In genomic region chr19:29045708-29046107, GRCh38 we compare ENCODE assay signal across 25 cellular contexts.
DNase-seq lines count a peak whose midpoint lies in the region; ATAC-seq, FAIRE-seq and TF ChIP-seq lines count a peak whose summit lies in the region.
"Had no signal": no experiment of that assay in that cellular context is flagged by ENCODE, and none has a peak within 500 bp of the region (broad histone marks: within the 10 kb centered on the region; RNA-seq: fewer than 3 reads in every experiment).

No MANE protein-coding gene starts in this region.

- H3K4me1 Mint-ChIP-seq in neural crest cell = peaks cover 30% of the 10 kb centered on the region

- H3K36me3 Mint-ChIP-seq in neural crest cell (ENCODE audit: low read depth) = no peaks in the 10 kb centered on the region

- H3K9me3 ChIP-seq in HepG2 (ENCODE audit: low read length) (no peaks in the 10 kb centered on the region; the same call in 1 of the 2 replicates), right lobe of liver (no peaks in the 10 kb centered on the region)

- H3K79me2 ChIP-seq in HepG2 (ENCODE audit: insufficient read depth, low read length) = no peaks in the 10 kb centered on the region

- H3K27ac ChIP-seq in HepG2 (ENCODE audit: extremely low read length, insufficient read depth, low read length) (no peak overlapping the region), right lobe of liver (no peak overlapping the region)
- H3K27ac ChIP-seq: 22Rv1, GM23248, RWPE1 had no signal

- CTCF ChIA-PET in HepG2 (lab: Yijun Ruan, JAX; ENCODE audit: low intra/inter-chr PET ratio, low total read pairs) = no interaction called here

- TF ChIP-seq EP300 in HepG2 (IDR thresholded peaks at IDR 0.05; ENCODE audit: low read depth in 2 of 2, low read length in 2 of 2) = no peak
- no peak for TF ChIP-seq EP300 in HepG2 (CRISPR knock-in tag; IDR thresholded peaks at IDR 0.05; ENCODE audit: borderline replicate concordance)

- H3K9ac ChIP-seq in HepG2 (ENCODE audit: insufficient read depth, low read depth, low read length) = no peak overlapping the region
- H3K9ac ChIP-seq: GM23248 had no signal

- no peak for TF ChIP-seq POLR2A in HepG2 (IDR thresholded peaks at IDR 0.05; ENCODE audit: insufficient read depth in 1 of 2, low read depth in 2 of 2, low read length in 2 of 2)
- no peak for TF ChIP-seq POLR2A in right lobe of liver (IDR thresholded peaks at IDR 0.05)

- no peaks in the 10 kb centered on the region for H3K27me3 Mint-ChIP-seq in neural crest cell (ENCODE audit: low read depth)

- no peak for TF ChIP-seq CTCF in HepG2 (CRISPR knock-in tag; IDR thresholded peaks at IDR 0.05)
- TF ChIP-seq CTCF in right lobe of liver (IDR thresholded peaks at IDR 0.05) = no peak
- no peak for TF ChIP-seq CTCF in neural crest cell (conservative IDR thresholded peaks at IDR 0.05)

- no peak for ATAC-seq in HepG2
- ATAC-seq in right lobe of liver = no peak
- no peak for ATAC-seq in GM18873 (IDR thresholded peaks at IDR 0.05; ENCODE audit: low FRiP score, unreplicated experiment)
- ATAC-seq: K562, Panc1 had no signal

- H3K4me3 Mint-ChIP-seq in neural crest cell = no peak overlapping the region

- DNase-seq in HepG2 (ENCODE audit: low spot score) (no peak), right lobe of liver (no peak), left kidney (ENCODE audit: low read depth, low spot score) (peak; percentile 62), neural crest cell (ENCODE audit: low read depth, low spot score) (no peak), COR-L47 (lab: John Stamatoyannopoulos, UW) (no peak), hippocampal formation (lab: John Stamatoyannopoulos, UW) (no peak)
- DNase-seq: DMS53, GM23248, HCEC 1CT, Kasumi-1, NCI-H1092 treated with DMSO at 0.1 percent for 48 hours, NCI-H1436, NCI-H187, NCI-H2081 treated with DMSO at 0.1 percent for 48 hours, NCI-H2171, NCI-H226, NCI-H510A, NCI-H69, SHP77 had no signal

- no peaks in the 10 kb centered on the region for H4K20me1 ChIP-seq in HepG2 (ENCODE audit: insufficient read depth, low read length)

- POLR2A ChIA-PET in HepG2 (lab: Yijun Ruan, JAX) = no interaction called here

- intact Hi-C loops in HepG2 (cut with micrococcal nuclease; ENCODE audit: unreplicated experiment) = no loop called here
- intact Hi-C loops in right lobe of liver (cut with DNase I) = no loop called here

- no peak for FAIRE-seq in HepG2 (lab: Jason Lieb, UNC)
- FAIRE-seq: GM18507, K562 had no signal

- H3K27ac Mint-ChIP-seq in neural crest cell (ENCODE audit: unreplicated experiment) = peak overlapping the region; percentile 86

- no peak overlapping the region for H3K4me2 ChIP-seq in HepG2 (ENCODE audit: low read depth, low read length)

- 11% methylated on average over 5 of the region's 5 CpGs for WGBS in HepG2 (ENCODE audit: low lambda C conversion rate)
- 35% methylated on average over 2 of the region's 5 CpGs for WGBS in right lobe of liver (ENCODE audit: insufficient coverage, low coverage, low lambda C conversion rate, missing lambda C conversion rate)

- H3K27me3 ChIP-seq in HepG2 (ENCODE audit: control insufficient read depth in 1 of 2, insufficient read depth in 2 of 2, low read length in 2 of 2) = no peaks in the 10 kb centered on the region
- H3K27me3 ChIP-seq in right lobe of liver = no peaks in the 10 kb centered on the region

- H3K9me3 Mint-ChIP-seq in neural crest cell = no peaks in the 10 kb centered on the region

- no peaks in the 10 kb centered on the region for H3K4me1 ChIP-seq in HepG2 (ENCODE audit: insufficient read depth, low read length)
- H3K4me1 ChIP-seq in right lobe of liver = no peaks in the 10 kb centered on the region

- in situ Hi-C loops in HepG2 (cut with HindIII; ENCODE audit: extremely low pct_ligation_motif_present, low pct_unique_long_range_greater_than_20kb) = no loop called here

- H3K4me3 ChIP-seq in HepG2 (replicated peaks in 1 of 3; ENCODE audit: insufficient read depth in 1 of 3, low read depth in 2 of 3, low read length in 3 of 3) = no peak overlapping the region
- no peak overlapping the region for H3K4me3 ChIP-seq in right lobe of liver
- H3K4me3 ChIP-seq: GM23248, K562 had no signal

- BruUV-seq in HepG2 (replicated peaks; lab: Mats Ljungman, UMichigan) = no TSS peak

- H3K36me3 ChIP-seq in HepG2 (replicated peaks in 1 of 2; ENCODE audit: control insufficient read depth in 1 of 2, insufficient read depth in 2 of 2, low read length in 2 of 2) (no peaks in the 10 kb centered on the region), right lobe of liver (no peaks in the 10 kb centered on the region)

- no peak for TF ChIP-seq RAD21 in HepG2 (CRISPR knock-in tag; IDR thresholded peaks at IDR 0.05)

- no peak overlapping the region for H2AFZ ChIP-seq in HepG2 (ENCODE audit: low read length)
- H2AFZ ChIP-seq: GM23248 had no signal

TF ChIP-seq in HepG2, 621 proteins besides CTCF, POLR2A, EP300 and RAD21:
- TF ChIP-seq MATR3 (CRISPR knock-in tag; IDR thresholded peaks at IDR 0.05) (no peak), NFE2L2 (IDR thresholded peaks at IDR 0.05; ENCODE audit: low read length) (peak; percentile 56; the same call in 1 of the 2 replicates)
